ENCODE assay signal across 13 cellular contexts in genomic region chr3:190105876-190106275, GRCh38.
"Had no signal": no experiment of that assay in that cellular context is flagged by ENCODE, and none has a peak within 500 bp of the region (broad histone marks: within the 10 kb centered on the region; RNA-seq: fewer than 3 reads in every experiment).

No MANE protein-coding gene starts in this region.

- H3K27ac ChIP-seq: colonic mucosa, foreskin keratinocyte, hepatocyte, thyroid gland had no signal

- H3K4me2 ChIP-seq: hepatocyte had no signal

- ATAC-seq: activated CD8-positive, alpha-beta memory T cell treated with anti-CD3 and anti-CD28 coated beads, Interleukin-2, amount 10 ng/mL, durations not matched to agents 7 days and 5 days; foreskin keratinocyte had no signal

- H3K4me3 ChIP-seq: colonic mucosa, hepatocyte, thyroid gland had no signal

- H3K27me3 ChIP-seq: colonic mucosa, foreskin keratinocyte, hepatocyte, thyroid gland had no signal

- H3K36me3 ChIP-seq: colonic mucosa, thyroid gland had no signal

- DNase-seq: activated CD4-positive, alpha-beta memory T cell treated with anti-CD3 and anti-CD28 coated beads, Interleukin-2, amount 10 ng/mL, durations not matched to agents 7 days and 5 days; activated CD4-positive, alpha-beta T cell treated with anti-CD3 and anti-CD28 coated beads for 48 hours; activated CD4-positive, CD25-positive, alpha-beta regulatory T cell; activated CD8-positive, alpha-beta memory T cell treated with anti-CD3 and anti-CD28 coated beads, Interleukin-2, amount 10 ng/mL, durations not matched to agents 7 days and 5 days; activated naive CD8-positive, alpha-beta T cell treated with anti-CD3 and anti-CD28 coated beads for 36 hours; colonic mucosa; erythroblast; foreskin keratinocyte; stimulated activated CD4-positive, alpha-beta T cell treated with anti-CD3 and anti-CD28 coated beads, Interleukin-2, amount 100 ng/mL, for 24 hours; stimulated activated naive CD4-positive, alpha-beta T cell treated with Interleukin-2 at 50 U/mL for 16 hours; T-helper 9 cell; thyroid gland had no signal

- H3K9me3 ChIP-seq: colonic mucosa, thyroid gland had no signal

- H3K4me1 ChIP-seq: colonic mucosa had no signal
